ENCODE assay signal across 1 cellular context in genomic region chr9:133877327-133877726, GRCh38.
TF ChIP-seq lines count a peak whose summit lies in the region.

No MANE protein-coding gene starts in this region.

TF ChIP-seq in WTC11, 78 proteins besides CTCF, POLR2A, EP300 and RAD21 (continued from another document):
- TF ChIP-seq HMGXB4 (CRISPR knock-in tag; IDR thresholded peaks at IDR 0.05) (no peak), FOXP4 (CRISPR knock-in tag; IDR thresholded peaks at IDR 0.05) (no peak)
